ENCODE assay signal across 10 cellular contexts in genomic region chr19:20660473-20660872, GRCh38. TPM values are rescaled to one million over a fixed set of nuclear protein-coding genes. Genes with fewer than 3 reads are reported as not detected.
DNase-seq lines count a peak whose midpoint lies in the region; ATAC-seq and TF ChIP-seq lines count a peak whose summit lies in the region.
"Had no signal": no experiment of that assay in that cellular context is flagged by ENCODE, and none has a peak within 500 bp of the region (broad histone marks: within the 10 kb centered on the region; RNA-seq: fewer than 3 reads in every experiment).

No MANE protein-coding gene starts in this region.

- ATAC-seq in upper lobe of right lung (no peak), HG03039 (IDR thresholded peaks at IDR 0.05; ENCODE audit: unreplicated experiment) (no peak), HG03354 (IDR thresholded peaks at IDR 0.05; ENCODE audit: poor library complexity, severe bottlenecking, unreplicated experiment) (no peak)

- TF ChIP-seq CTCF in mesothelial cell of epicardium (IDR thresholded peaks at IDR 0.05; ENCODE audit: unreplicated experiment), result no peak
- TF ChIP-seq CTCF in upper lobe of right lung (IDR thresholded peaks at IDR 0.05), result no peak

- H3K4me3 Mint-ChIP-seq in activated naive CD4-positive, alpha-beta T cell treated with anti-CD3 and anti-CD28 coated beads for 36 hours, result peak overlapping the region; percentile 93
- H3K4me3 Mint-ChIP-seq in dendritic cell treated with granulocyte-macrophage colony-stimulating factor and Interleukin-4, amounts not matched to agents 40 ng/mL and 50 ng/mL, for 4 days, result peak overlapping the region; percentile 87
- peak overlapping the region; percentile 97 for H3K4me3 Mint-ChIP-seq in mesothelial cell of epicardium

- intact Hi-C loops in activated naive CD4-positive, alpha-beta T cell treated with anti-CD3 and anti-CD28 coated beads for 36 hours (cut with micrococcal nuclease), result loop anchor here (2.0 to 5.0 kb wide), 4 partner anchors 262 to 1177 kb away; partner anchors contain the start of genes ZNF100, ZNF43, ZNF430 and ZNF85
- intact Hi-C loops in dendritic cell treated with granulocyte-macrophage colony-stimulating factor and Interleukin-4, amounts not matched to agents 40 ng/mL and 50 ng/mL, for 4 days (cut with micrococcal nuclease), result no loop called here
- intact Hi-C loops in upper lobe of right lung (cut with DNase I), result no loop called here

- peaks cover 16% of the 10 kb centered on the region for H3K9me3 ChIP-seq in upper lobe of right lung

- H3K27ac Mint-ChIP-seq in activated naive CD4-positive, alpha-beta T cell treated with anti-CD3 and anti-CD28 coated beads for 36 hours, result peak overlapping the region; percentile 91
- peak overlapping the region; percentile 94 for H3K27ac Mint-ChIP-seq in dendritic cell treated with granulocyte-macrophage colony-stimulating factor and Interleukin-4, amounts not matched to agents 40 ng/mL and 50 ng/mL, for 4 days
- H3K27ac Mint-ChIP-seq in mesothelial cell of epicardium, result peak overlapping the region; percentile 100

- peaks cover 71% of the 10 kb centered on the region for H3K36me3 Mint-ChIP-seq in activated naive CD4-positive, alpha-beta T cell treated with anti-CD3 and anti-CD28 coated beads for 36 hours (ENCODE audit: low read depth)
- peaks cover 67% of the 10 kb centered on the region for H3K36me3 Mint-ChIP-seq in dendritic cell treated with granulocyte-macrophage colony-stimulating factor and Interleukin-4, amounts not matched to agents 40 ng/mL and 50 ng/mL, for 4 days (ENCODE audit: low read depth)
- H3K36me3 Mint-ChIP-seq in mesothelial cell of epicardium, result peaks cover 33% of the 10 kb centered on the region

- H3K36me3 ChIP-seq in upper lobe of right lung, result peaks cover 7% of the 10 kb centered on the region

- peaks cover 20% of the 10 kb centered on the region for H3K4me1 Mint-ChIP-seq in activated naive CD4-positive, alpha-beta T cell treated with anti-CD3 and anti-CD28 coated beads for 36 hours (ENCODE audit: low read depth)
- H3K4me1 Mint-ChIP-seq in dendritic cell treated with granulocyte-macrophage colony-stimulating factor and Interleukin-4, amounts not matched to agents 40 ng/mL and 50 ng/mL, for 4 days (ENCODE audit: low read depth), result peaks cover 10% of the 10 kb centered on the region
- peaks cover 20% of the 10 kb centered on the region for H3K4me1 Mint-ChIP-seq in mesothelial cell of epicardium

- H3K27ac ChIP-seq in upper lobe of right lung, result peak overlapping the region; percentile 82

- H3K4me3 ChIP-seq in upper lobe of right lung, result peak overlapping the region; percentile 65

- H3K9me3 Mint-ChIP-seq in activated naive CD4-positive, alpha-beta T cell treated with anti-CD3 and anti-CD28 coated beads for 36 hours, result peaks cover 39% of the 10 kb centered on the region
- peaks cover 85% of the 10 kb centered on the region for H3K9me3 Mint-ChIP-seq in dendritic cell treated with granulocyte-macrophage colony-stimulating factor and Interleukin-4, amounts not matched to agents 40 ng/mL and 50 ng/mL, for 4 days
- H3K9me3 Mint-ChIP-seq in mesothelial cell of epicardium, result peaks cover 15% of the 10 kb centered on the region

- DNase-seq in activated naive CD4-positive, alpha-beta T cell treated with anti-CD3 and anti-CD28 coated beads for 36 hours, result no peak
- DNase-seq in activated naive CD4-positive, alpha-beta T cell (lab: John Stamatoyannopoulos, UW), result no peak
- DNase-seq in mesothelial cell of epicardium (ENCODE audit: low spot score in 2 of 2, unreplicated experiment in 2 of 2) (no peak), upper lobe of right lung (no peak), putamen (ENCODE audit: low spot score) (no peak)
- DNase-seq: DMS79 treated with DMSO at 0.1 percent for 48 hours, SW 1271 had no signal

- H3K27me3 ChIP-seq in upper lobe of right lung, result no peaks in the 10 kb centered on the region

- no peaks in the 10 kb centered on the region for H3K27me3 Mint-ChIP-seq in activated naive CD4-positive, alpha-beta T cell treated with anti-CD3 and anti-CD28 coated beads for 36 hours (ENCODE audit: low read depth)
- H3K27me3 Mint-ChIP-seq in dendritic cell treated with granulocyte-macrophage colony-stimulating factor and Interleukin-4, amounts not matched to agents 40 ng/mL and 50 ng/mL, for 4 days, result no peaks in the 10 kb centered on the region
- no peaks in the 10 kb centered on the region for H3K27me3 Mint-ChIP-seq in mesothelial cell of epicardium (ENCODE audit: low read depth)

- CTCF ChIA-PET in activated naive CD4-positive, alpha-beta T cell treated with anti-CD3 and anti-CD28 coated beads for 36 hours (lab: Charles Lee), result interaction anchor here (1.4 kb wide), 1 partner anchor 95 kb away, joined by 3 read pairs; the partner anchor contains the start of gene ZNF737

- peaks cover 16% of the 10 kb centered on the region for H3K4me1 ChIP-seq in upper lobe of right lung

RNA-seq across cellular contexts. Expression of gene ZNF626, which starts 0.9 kb away (rescaled TPM):
- 1 to 10 TPM; 8.2 to 9.8 TPM for total RNA-seq in activated naive CD4-positive, alpha-beta T cell treated with anti-CD3 and anti-CD28 coated beads for 36 hours
- total RNA-seq in mesothelial cell of epicardium (30.2 to 34.6 TPM (median 30.3 TPM) in 3 replicates), upper lobe of right lung (11.1 TPM)
